Comparison of ENCODE assay signal across 31 cellular contexts in the genomic region with DNA sequence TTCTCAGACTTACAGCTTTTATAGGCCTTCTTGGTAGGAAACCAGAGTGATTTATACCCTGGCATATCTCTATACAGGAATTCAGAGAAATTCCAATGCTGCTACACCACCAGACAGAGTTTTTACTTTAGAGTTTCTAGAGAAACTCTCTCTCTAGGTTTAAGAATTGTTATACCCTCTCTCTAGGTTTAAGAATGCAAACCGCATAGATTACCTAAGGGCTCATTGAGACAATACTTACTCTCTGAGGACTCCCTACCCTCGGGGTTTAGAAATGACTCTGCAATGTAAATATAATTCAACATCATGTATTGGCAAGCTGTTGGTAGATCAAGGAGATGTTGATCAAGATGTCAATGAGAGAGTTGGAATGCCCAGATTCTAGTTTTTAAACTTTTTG. TPM values are rescaled to one million over a fixed set of nuclear protein-coding genes. Genes with fewer than 3 reads are reported as not detected.
"Had no signal": no experiment of that assay in that cellular context is flagged by ENCODE, and none has a peak within 500 bp of the region (broad histone marks: within the 10 kb centered on the region; RNA-seq: fewer than 3 reads in every experiment).

No MANE protein-coding gene starts in this region.

- H3K36me3 ChIP-seq: ascending aorta, cardiac muscle cell, colonic mucosa, SJCRH30 had no signal

- DNase-seq: activated CD4-positive, alpha-beta T cell treated with anti-CD3 and anti-CD28 coated beads for 36 hours; activated CD4-positive, alpha-beta T cell treated with anti-CD3 and anti-CD28 coated beads, Interleukin-2, amount 10 ng/mL, durations not matched to agents 7 days and 5 days; activated CD4-positive, alpha-beta T cell treated with anti-CD3 and anti-CD28 coated beads, Interleukin-2, amount 50 U/mL, for 48 hours; activated CD8-positive, alpha-beta T cell treated with anti-CD3 and anti-CD28 coated beads, Interleukin-2, amount 10 ng/mL, durations not matched to agents 7 days and 5 days; activated gamma-delta T cell; activated naive CD4-positive, alpha-beta T cell treated with Interleukin-2 at 50 U/mL for 16 hours; activated naive CD8-positive, alpha-beta T cell treated with anti-CD3 and anti-CD28 coated beads, Interleukin-2, amount 10 ng/mL, durations not matched to agents 7 days and 5 days; activated T-cell treated with anti-CD3 and anti-CD28 coated beads, Interleukin-2, amount 50 U/mL, for 24 hours; amygdala; colonic mucosa; NCI-H1092 treated with DMSO at 0.1 percent for 48 hours; NCI-H1417 treated with DMSO at 0.1 percent for 48 hours; NCI-H187 treated with DMSO at 0.1 percent for 48 hours; NCI-H2081; NCI-H2171 treated with DMSO at 0.1 percent for 48 hours; NCI-H2227 treated with DMSO at 0.1 percent for 48 hours; NCI-H446; NCI-H510A treated with DMSO at 0.1 percent for 48 hours; SHP77; SJCRH30 had no signal

- H3K27ac ChIP-seq: ascending aorta, cardiac muscle cell, colonic mucosa, SJCRH30, SK-N-MC had no signal

- FAIRE-seq: TTC549 had no signal

- H3K27me3 ChIP-seq: ascending aorta, cardiac muscle cell, colonic mucosa, SJCRH30 had no signal

- H3K36me3 Mint-ChIP-seq: activated naive CD4-positive, alpha-beta T cell treated with anti-CD3 and anti-CD28 coated beads, Interleukin-2, amount 50 U/mL, for 24 hours; activated naive CD8-positive, alpha-beta T cell treated with anti-CD3 and anti-CD28 coated beads, Interleukin-2, amount 10 ng/mL, durations not matched to agents 7 days and 5 days had no signal

- H3K4me1 Mint-ChIP-seq: activated CD4-positive, alpha-beta T cell treated with anti-CD3 and anti-CD28 coated beads for 36 hours; activated CD4-positive, alpha-beta T cell treated with anti-CD3 and anti-CD28 coated beads, Interleukin-2, amount 10 ng/mL, durations not matched to agents 7 days and 5 days; activated naive CD4-positive, alpha-beta T cell treated with anti-CD3 and anti-CD28 coated beads, Interleukin-2, amount 50 U/mL, for 24 hours; activated naive CD8-positive, alpha-beta T cell treated with anti-CD3 and anti-CD28 coated beads, Interleukin-2, amount 10 ng/mL, durations not matched to agents 7 days and 5 days; central memory CD8-positive, alpha-beta T cell had no signal

- H3K27ac Mint-ChIP-seq: activated CD4-positive, alpha-beta T cell treated with anti-CD3 and anti-CD28 coated beads for 36 hours; activated CD4-positive, alpha-beta T cell treated with anti-CD3 and anti-CD28 coated beads, Interleukin-2, amount 10 ng/mL, durations not matched to agents 7 days and 5 days; activated CD8-positive, alpha-beta T cell treated with anti-CD3 and anti-CD28 coated beads, Interleukin-2, amount 10 ng/mL, durations not matched to agents 7 days and 5 days; activated naive CD4-positive, alpha-beta T cell treated with anti-CD3 and anti-CD28 coated beads, Interleukin-2, amount 50 U/mL, for 24 hours; activated naive CD8-positive, alpha-beta T cell treated with anti-CD3 and anti-CD28 coated beads, Interleukin-2, amount 10 ng/mL, durations not matched to agents 7 days and 5 days; activated T-cell treated with anti-CD3 and anti-CD28 coated beads, Interleukin-2, amount 50 U/mL, for 24 hours; activated T-helper 2 cell treated with anti-CD3 and anti-CD28 coated beads, Interferon-gamma antibody, Interleukin-2, Interleukin-4, amounts not matched to agents 10 μg/mL and 5 μg/mL and 100 μg/mL, durations not matched to agents 14 hours and 24 hours and 36 hours had no signal

- H3K4me1 ChIP-seq: ascending aorta, colonic mucosa, SJCRH30 had no signal

- H3K4me3 ChIP-seq: ascending aorta, cardiac muscle cell, colonic mucosa, SJCRH30, SK-N-MC had no signal

- H3K9me3 Mint-ChIP-seq: activated CD4-positive, alpha-beta T cell treated with anti-CD3 and anti-CD28 coated beads, Interleukin-2, amount 10 ng/mL, durations not matched to agents 7 days and 5 days had no signal

- H3K4me3 Mint-ChIP-seq: activated CD4-positive, alpha-beta T cell treated with anti-CD3 and anti-CD28 coated beads for 36 hours; activated CD4-positive, alpha-beta T cell treated with anti-CD3 and anti-CD28 coated beads, Interleukin-2, amount 10 ng/mL, durations not matched to agents 7 days and 5 days; activated CD8-positive, alpha-beta T cell treated with anti-CD3 and anti-CD28 coated beads, Interleukin-2, amount 10 ng/mL, durations not matched to agents 7 days and 5 days; activated naive CD4-positive, alpha-beta T cell treated with anti-CD3 and anti-CD28 coated beads, Interleukin-2, amount 50 U/mL, for 24 hours; activated naive CD8-positive, alpha-beta T cell treated with anti-CD3 and anti-CD28 coated beads, Interleukin-2, amount 10 ng/mL, durations not matched to agents 7 days and 5 days; activated T-cell treated with anti-CD3 and anti-CD28 coated beads, Interleukin-2, amount 50 U/mL, for 24 hours; central memory CD8-positive, alpha-beta T cell had no signal

- H3K9me3 ChIP-seq: ascending aorta, colonic mucosa had no signal

- ATAC-seq: activated CD4-positive, alpha-beta T cell treated with anti-CD3 and anti-CD28 coated beads for 36 hours; activated CD4-positive, CD25-positive, alpha-beta regulatory T cell treated with anti-CD3 and anti-CD28 coated beads, Interleukin-2, amount 50 U/mL, for 24 hours; activated CD8-positive, alpha-beta T cell treated with anti-CD3 and anti-CD28 coated beads, Interleukin-2, amount 10 ng/mL, durations not matched to agents 7 days and 5 days; Panc1 had no signal

- H3K27me3 Mint-ChIP-seq: activated CD4-positive, alpha-beta T cell treated with anti-CD3 and anti-CD28 coated beads for 36 hours; activated CD4-positive, alpha-beta T cell treated with anti-CD3 and anti-CD28 coated beads, Interleukin-2, amount 10 ng/mL, durations not matched to agents 7 days and 5 days; activated naive CD4-positive, alpha-beta T cell treated with anti-CD3 and anti-CD28 coated beads, Interleukin-2, amount 50 U/mL, for 24 hours; activated naive CD8-positive, alpha-beta T cell treated with anti-CD3 and anti-CD28 coated beads, Interleukin-2, amount 10 ng/mL, durations not matched to agents 7 days and 5 days; activated T-cell treated with anti-CD3 and anti-CD28 coated beads, Interleukin-2, amount 50 U/mL, for 24 hours; central memory CD8-positive, alpha-beta T cell had no signal

RNA-seq across cellular contexts. Expression of a gene that starts 15.3 kb away (rescaled TPM):
- total RNA-seq: activated CD4-positive, alpha-beta T cell treated with anti-CD3 and anti-CD28 coated beads for 36 hours; activated CD4-positive, alpha-beta T cell treated with anti-CD3 and anti-CD28 coated beads, Interleukin-2, amount 10 ng/mL, durations not matched to agents 7 days and 5 days; activated CD8-positive, alpha-beta T cell treated with anti-CD3 and anti-CD28 coated beads, Interleukin-2, amount 10 ng/mL, durations not matched to agents 7 days and 5 days; activated naive CD8-positive, alpha-beta T cell treated with anti-CD3 and anti-CD28 coated beads, Interleukin-2, amount 10 ng/mL, durations not matched to agents 7 days and 5 days; activated T-helper 2 cell treated with anti-CD3 and anti-CD28 coated beads, Interferon-gamma antibody, Interleukin-2, Interleukin-4, amounts not matched to agents 10 μg/mL and 5 μg/mL and 100 μg/mL, durations not matched to agents 14 hours and 24 hours and 36 hours; ascending aorta; T-helper 1 cell treated with Interleukin-12 subunit alpha and Interleukin-12 subunit beta and Interleukin-4 antibody, amounts not matched to agents 30 ng/mL and 1 ng/mL, for 36 hours; T-helper 2 cell treated with Interferon-gamma antibody and Interleukin-4, amounts not matched to agents 100 ng/mL and 5 ng/mL, for 36 hours had no signal
